Comparison of ENCODE assay signal across 8 cellular contexts in genomic region chr12:50505386-50505827, GRCh38. TPM values are rescaled to one million over a fixed set of nuclear protein-coding genes. Genes with fewer than 3 reads are reported as not detected.
DNase-seq lines count a peak whose midpoint lies in the region; ATAC-seq and TF ChIP-seq lines count a peak whose summit lies in the region.

No MANE protein-coding gene starts in this region.

- H3K4me3 Mint-ChIP-seq in T-helper 2 cell treated with Interferon-gamma antibody and Interleukin-4, amounts not matched to agents 5 μg/mL and 100 μg/mL, for 36 hours, result peak overlapping the region; percentile 91

- H3K27ac Mint-ChIP-seq in T-helper 2 cell treated with Interferon-gamma antibody and Interleukin-4, amounts not matched to agents 5 μg/mL and 100 μg/mL, for 36 hours, result peak overlapping the region; percentile 86

- H3K36me3 ChIP-seq in colonic mucosa, result no peaks in the 10 kb centered on the region
- H3K36me3 ChIP-seq in lower lobe of right lung, result no peaks in the 10 kb centered on the region

- peaks cover 6% of the 10 kb centered on the region for H3K9me3 Mint-ChIP-seq in T-helper 2 cell treated with Interferon-gamma antibody and Interleukin-4, amounts not matched to agents 5 μg/mL and 100 μg/mL, for 36 hours

- H3K4me3 ChIP-seq in colonic mucosa (peak overlapping the region; percentile 71), lower lobe of right lung (peak overlapping the region; percentile 86)

- peak overlapping the region; percentile 89 for H3K27ac ChIP-seq in colonic mucosa
- peak overlapping the region; percentile 91 for H3K27ac ChIP-seq in lower lobe of right lung

- peaks cover 11% of the 10 kb centered on the region for H3K36me3 Mint-ChIP-seq in T-helper 2 cell treated with Interferon-gamma antibody and Interleukin-4, amounts not matched to agents 5 μg/mL and 100 μg/mL, for 36 hours (ENCODE audit: low read depth)

- ATAC-seq in GM18907 (IDR thresholded peaks at IDR 0.05; ENCODE audit: unreplicated experiment) (peak; percentile 34), HG03175 (IDR thresholded peaks at IDR 0.05; ENCODE audit: unreplicated experiment) (peak; percentile 28), lower lobe of right lung (peak; percentile 48 to 54)

- TF ChIP-seq CTCF in colonic mucosa (IDR thresholded peaks at IDR 0.05) (no peak), lower lobe of right lung (IDR thresholded peaks at IDR 0.05) (no peak)

- H3K4me1 Mint-ChIP-seq in T-helper 2 cell treated with Interferon-gamma antibody and Interleukin-4, amounts not matched to agents 5 μg/mL and 100 μg/mL, for 36 hours (ENCODE audit: low read depth), result peaks cover 45% of the 10 kb centered on the region

- H3K27me3 Mint-ChIP-seq in T-helper 2 cell treated with Interferon-gamma antibody and Interleukin-4, amounts not matched to agents 5 μg/mL and 100 μg/mL, for 36 hours (ENCODE audit: low read depth), result no peaks in the 10 kb centered on the region

- no peaks in the 10 kb centered on the region for H3K9me3 ChIP-seq in colonic mucosa
- H3K9me3 ChIP-seq in lower lobe of right lung, result no peaks in the 10 kb centered on the region

- H3K27me3 ChIP-seq in colonic mucosa (no peaks in the 10 kb centered on the region), lower lobe of right lung (ENCODE audit: low read depth) (no peaks in the 10 kb centered on the region)

- intact Hi-C loops in colonic mucosa (cut with DNase I), result loop anchor here (2.0 to 10.0 kb wide), 2 partner anchors 131 to 229 kb away; no protein-coding TSS in a partner anchor
- intact Hi-C loops in lower lobe of right lung (cut with DNase I), result loop anchor here (5.0 kb wide), 1 partner anchor 127 kb away; no protein-coding TSS in a partner anchor

- DNase-seq in Ammon's horn (ENCODE audit: low spot score) (peak; percentile 51), colonic mucosa (peak; percentile 51), lower lobe of right lung (no peak), T1000 (lab: John Stamatoyannopoulos, UW) (no peak)
- no peak for DNase-seq in T-helper 2 cell treated with Interferon-gamma antibody and Interleukin-4, amounts not matched to agents 5 μg/mL and 100 μg/mL, for 36 hours (ENCODE audit: low spot score)
- peak; percentile 5 to 9 for DNase-seq in stimulated activated CD8-positive, alpha-beta memory T cell treated with anti-CD3 and anti-CD28 coated beads, Interleukin-7, amount 100 ng/mL, for 48 hours (ENCODE audit: extremely low read depth in 1 of 2, low read depth in 1 of 2)

- H3K9ac ChIP-seq in colonic mucosa (ENCODE audit: low read depth in 2 of 2, low read length in 2 of 2), result peak overlapping the region; percentile 91 to 98

- H3K4me1 ChIP-seq in colonic mucosa (peaks cover 12% of the 10 kb centered on the region), lower lobe of right lung (peaks cover 43% of the 10 kb centered on the region)

RNA-seq across cellular contexts. Expression of gene DIP2B, which starts 0.6 kb away (rescaled TPM):
- 10 to 100 TPM; 34.3 to 36.8 TPM for total RNA-seq in colonic mucosa
- total RNA-seq in lower lobe of right lung, result 32.8 TPM

Comparison
In these comparisons a context has a peak if more than half of its experiments do, and no peak if none do; other contexts are left out.
1. DNase-seq: peak in Ammon's horn (single experiment), colonic mucosa (single experiment) and stimulated activated CD8-positive, alpha-beta memory T cell treated with anti-CD3 and anti-CD28 coated beads, Interleukin-7, amount 100 ng/mL, for 48 hours (2 of 2); none in T-helper 2 cell treated with Interferon-gamma antibody and Interleukin-4, amounts not matched to agents 5 μg/mL and 100 μg/mL, for 36 hours (single experiment), lower lobe of right lung (single experiment) and T1000 (single experiment).
2. Peak in every context shown above with its lines, with median percentiles within 50 percentile points of each other: ATAC-seq.